In the genomic region with DNA sequence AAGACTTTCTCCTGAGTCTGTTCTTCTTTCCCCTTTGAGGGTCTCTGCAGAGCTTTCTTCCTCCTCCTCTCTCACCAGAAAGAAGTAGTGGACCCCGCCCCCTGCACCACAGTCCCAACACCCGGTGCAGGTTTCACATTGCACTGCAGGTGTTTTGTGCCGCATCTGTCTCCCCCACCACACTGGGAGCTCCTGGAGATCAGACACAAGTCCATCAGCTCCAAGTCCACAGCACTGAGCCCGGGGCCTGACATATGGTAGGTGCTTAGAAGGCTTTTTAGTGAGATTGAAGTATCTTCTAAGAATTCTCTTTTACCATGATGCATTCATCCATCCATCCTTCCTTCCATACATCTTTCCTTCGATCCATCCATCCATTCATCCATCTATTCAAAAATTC, we compare ENCODE assay signal across 15 cellular contexts. TPM values are rescaled to one million over a fixed set of nuclear protein-coding genes. Genes with fewer than 3 reads are reported as not detected.
DNase-seq lines count a peak whose midpoint lies in the region; ATAC-seq, FAIRE-seq and TF ChIP-seq lines count a peak whose summit lies in the region.
"Had no signal": no experiment of that assay in that cellular context is flagged by ENCODE, and none has a peak within 500 bp of the region (broad histone marks: within the 10 kb centered on the region; RNA-seq: fewer than 3 reads in every experiment).

No MANE protein-coding gene starts in this region.

- no peak overlapping the region for H4K91ac ChIP-seq in neuronal stem cell (ENCODE audit: low read depth, low read length, poor library complexity)

- no peaks in the 10 kb centered on the region for H3K27me3 ChIP-seq in astrocyte (ENCODE audit: insufficient read depth, low read length)
- no peaks in the 10 kb centered on the region for H3K27me3 ChIP-seq in neuronal stem cell (ENCODE audit: control insufficient read depth in 3 of 3, insufficient read depth in 3 of 3, low read depth in 1 of 3, low read length in 3 of 3)
- no peaks in the 10 kb centered on the region for H3K27me3 ChIP-seq in suprapubic skin

- no peak overlapping the region for H3K9ac ChIP-seq in astrocyte (ENCODE audit: low read length)
- no peak overlapping the region for H3K9ac ChIP-seq in neuronal stem cell (ENCODE audit: low read depth, low read length, poor library complexity)

- H3K36me3 Mint-ChIP-seq in astrocyte (ENCODE audit: low read depth, unreplicated experiment) = no peaks in the 10 kb centered on the region
- H3K36me3 Mint-ChIP-seq in activated CD4-positive, alpha-beta T cell treated with anti-CD3 and anti-CD28 coated beads for 36 hours (ENCODE audit: low read depth) = no peaks in the 10 kb centered on the region
- H3K36me3 Mint-ChIP-seq: CD14-positive monocyte had no signal

- peak overlapping the region; percentile 88 for H2AK5ac ChIP-seq in neuronal stem cell (ENCODE audit: low read depth, low read length)

- no peak for ATAC-seq in activated CD4-positive, alpha-beta T cell treated with anti-CD3 and anti-CD28 coated beads for 36 hours
- ATAC-seq: K562 had no signal

- peaks cover 1% of the 10 kb centered on the region for H3K9me3 Mint-ChIP-seq in astrocyte (ENCODE audit: unreplicated experiment)
- no peaks in the 10 kb centered on the region for H3K9me3 Mint-ChIP-seq in activated CD4-positive, alpha-beta T cell treated with anti-CD3 and anti-CD28 coated beads for 36 hours (ENCODE audit: low read depth)
- H3K9me3 Mint-ChIP-seq: CD14-positive monocyte had no signal

- H3K4me2 ChIP-seq in astrocyte (ENCODE audit: low read length) (peak overlapping the region; percentile 24), neuronal stem cell (ENCODE audit: insufficient read depth, low read length, poor library complexity, severe bottlenecking) (no peak overlapping the region)

- no peaks in the 10 kb centered on the region for H4K20me1 ChIP-seq in astrocyte (ENCODE audit: insufficient read depth, low read length)

- no peaks in the 10 kb centered on the region for H3K79me1 ChIP-seq in neuronal stem cell (ENCODE audit: low read depth, low read length)

- TF ChIP-seq EP300 in suprapubic skin (IDR thresholded peaks at IDR 0.05) = no peak

- H3K9me3 ChIP-seq in HEK293 (ENCODE audit: control insufficient read depth, insufficient read depth, low read depth, low read length) = no peaks in the 10 kb centered on the region
- no peaks in the 10 kb centered on the region for H3K9me3 ChIP-seq in astrocyte (ENCODE audit: insufficient read depth, low read depth, low read length)
- H3K9me3 ChIP-seq in neuronal stem cell (replicated peaks in 1 of 2; ENCODE audit: control insufficient read depth in 2 of 2, insufficient read depth in 1 of 2, low read depth in 1 of 2, low read length in 2 of 2) = no peaks in the 10 kb centered on the region
- H3K9me3 ChIP-seq in suprapubic skin = no peaks in the 10 kb centered on the region

- peaks cover 13% of the 10 kb centered on the region for H3K27me3 Mint-ChIP-seq in astrocyte (ENCODE audit: low read depth, unreplicated experiment)
- H3K27me3 Mint-ChIP-seq in activated CD4-positive, alpha-beta T cell treated with anti-CD3 and anti-CD28 coated beads for 36 hours = no peaks in the 10 kb centered on the region

- TF ChIP-seq CTCF in HEK293 (tag by site-specific recombination; IDR thresholded peaks at IDR 0.05) (no peak), astrocyte (IDR thresholded peaks at IDR 0.05; ENCODE audit: insufficient read depth, low read depth, low read length) (no peak), suprapubic skin (IDR thresholded peaks at IDR 0.05) (no peak)

- no peak for FAIRE-seq in astrocyte (lab: Jason Lieb, UNC)
- FAIRE-seq: K562 had no signal

- H2BK12ac ChIP-seq in neuronal stem cell (ENCODE audit: low read length) = no peak overlapping the region

- H3K36me3 ChIP-seq in HEK293 (ENCODE audit: control insufficient read depth in 2 of 2, insufficient read depth in 1 of 2, low read length in 2 of 2) (peaks cover 0 to 12% of the 10 kb centered on the region in 2 experiments; a peak in 1 of 3 replicates), astrocyte (ENCODE audit: insufficient read depth, low read length) (no peaks in the 10 kb centered on the region), neuronal stem cell (replicated peaks in 1 of 2; ENCODE audit: control insufficient read depth in 2 of 2, insufficient read depth in 2 of 2, low read length in 2 of 2) (peaks cover 0 to 64% of the 10 kb centered on the region in 2 donors), suprapubic skin (no peaks in the 10 kb centered on the region)

- H2AFZ ChIP-seq in astrocyte (ENCODE audit: low read depth, low read length) = no peak overlapping the region
- H2AFZ ChIP-seq in neuronal stem cell (ENCODE audit: low read length) = no peak overlapping the region

- POLR2A ChIA-PET in HEK293 (lab: Yijun Ruan, JAX) = interaction anchor here (1.0 to 1.2 kb wide), 2 partner anchors 10 to 64 kb away, joined by 3 to 4 read pairs; partner anchors contain the start of gene STRA6
- POLR2A ChIA-PET in activated CD4-positive, alpha-beta T cell treated with anti-CD3 and anti-CD28 coated beads for 36 hours (lab: Charles Lee) = no interaction called here

- WGBS in neuronal stem cell (ENCODE audit: extremely low coverage in 2 of 2, insufficient read length in 2 of 2, insufficient replicate concordance in 1 of 2), 2 donors = 100% methylated on average over 1 of the region's 5 CpGs
- WGBS in suprapubic skin = 73% methylated on average over 5 of the region's 5 CpGs

- H3K18ac ChIP-seq in neuronal stem cell (ENCODE audit: low read length) = no peak overlapping the region

- no peak overlapping the region for H3K27ac ChIP-seq in HEK293 (ENCODE audit: extremely low read depth, low read depth, low read length)
- peak overlapping the region; percentile 4 for H3K27ac ChIP-seq in astrocyte (ENCODE audit: low read depth, low read length)
- H3K27ac ChIP-seq in neuronal stem cell (replicated peaks; ENCODE audit: low read length) = no peak overlapping the region
- no peak overlapping the region for H3K27ac ChIP-seq in suprapubic skin

- H3K23ac ChIP-seq in neuronal stem cell (ENCODE audit: low read depth, low read length, poor library complexity) = no peak overlapping the region

- H2BK15ac ChIP-seq in neuronal stem cell (ENCODE audit: low read length) = peak overlapping the region; percentile 9

- peak overlapping the region; percentile 79 for H2BK5ac ChIP-seq in neuronal stem cell (ENCODE audit: low read length)

- H3K4me1 ChIP-seq in HEK293 (ENCODE audit: control insufficient read depth, insufficient read depth, low read length) = peaks cover 22% of the 10 kb centered on the region
- H3K4me1 ChIP-seq in astrocyte (ENCODE audit: insufficient read depth, low read length) = peaks cover 37% of the 10 kb centered on the region
- peaks cover 13% of the 10 kb centered on the region in 2 donors for H3K4me1 ChIP-seq in neuronal stem cell (ENCODE audit: control insufficient read depth in 2 of 2, insufficient read depth in 1 of 2, low read depth in 1 of 2, low read length in 2 of 2)
- H3K4me1 ChIP-seq in suprapubic skin = peaks cover 11% of the 10 kb centered on the region

- peaks cover 20% of the 10 kb centered on the region for H3K4me1 Mint-ChIP-seq in astrocyte (ENCODE audit: low read depth, unreplicated experiment)
- H3K4me1 Mint-ChIP-seq in activated CD4-positive, alpha-beta T cell treated with anti-CD3 and anti-CD28 coated beads for 36 hours = no peaks in the 10 kb centered on the region

- H2BK120ac ChIP-seq in neuronal stem cell (ENCODE audit: low read depth, low read length) = no peak overlapping the region

- no peak overlapping the region for H4K8ac ChIP-seq in neuronal stem cell (ENCODE audit: low read depth, low read length)

- TF ChIP-seq POLR2A in suprapubic skin (IDR thresholded peaks at IDR 0.05) = no peak

- intact Hi-C loops in activated CD4-positive, alpha-beta T cell treated with anti-CD3 and anti-CD28 coated beads for 36 hours (cut with DNase I, micrococcal nuclease) = no loop called here

- CTCF ChIA-PET in HEK293 (lab: Yijun Ruan, JAX) = interaction anchor here (1.1 to 3.5 kb wide), 2 partner anchors 64 to 115 kb away, joined by 4 to 15 read pairs; no protein-coding TSS in a partner anchor
- CTCF ChIA-PET in activated CD4-positive, alpha-beta T cell treated with anti-CD3 and anti-CD28 coated beads for 36 hours (lab: Charles Lee) = no interaction called here

- DNase-seq in COLO668 (lab: John Stamatoyannopoulos, UW; ENCODE audit: unreplicated experiment) (peak; percentile 23), astrocyte (ENCODE audit: low read depth) (no peak), neuronal stem cell (ENCODE audit: low spot score) (no peak), suprapubic skin (ENCODE audit: low spot score in 2 of 2) (no peak), NCI-H774 (lab: John Stamatoyannopoulos, UW) (no peak)
- no peak for DNase-seq in activated CD4-positive, alpha-beta T cell treated with anti-CD3 and anti-CD28 coated beads for 36 hours
- DNase-seq: AML-193, COR-L47, DMS153, NCI-H187, SIG-M5 had no signal

- H3K4me3 Mint-ChIP-seq in astrocyte (ENCODE audit: unreplicated experiment) = no peak overlapping the region
- no peak overlapping the region for H3K4me3 Mint-ChIP-seq in activated CD4-positive, alpha-beta T cell treated with anti-CD3 and anti-CD28 coated beads for 36 hours
- H3K4me3 Mint-ChIP-seq: CD14-positive monocyte had no signal

- no peaks in the 10 kb centered on the region for H3K79me2 ChIP-seq in astrocyte (ENCODE audit: insufficient read depth, low read length)

- no peak overlapping the region for H3K4ac ChIP-seq in neuronal stem cell (ENCODE audit: low read length)

- peak overlapping the region; percentile 55 for H3K27ac Mint-ChIP-seq in astrocyte (ENCODE audit: unreplicated experiment)
- no peak overlapping the region for H3K27ac Mint-ChIP-seq in activated CD4-positive, alpha-beta T cell treated with anti-CD3 and anti-CD28 coated beads for 36 hours

- no peak overlapping the region for H3K14ac ChIP-seq in neuronal stem cell (ENCODE audit: low read length)

- H3K4me3 ChIP-seq in HEK293 (ENCODE audit: low read depth, low read length) (no peak overlapping the region), astrocyte (ENCODE audit: insufficient read depth, low read depth, low read length) (no peak overlapping the region), neuronal stem cell (ENCODE audit: low read length in 2 of 2) (no peak overlapping the region), suprapubic skin (no peak overlapping the region)
- H3K4me3 ChIP-seq: K562 had no signal

RNA-seq across cellular contexts. Expression of gene STRA6, which starts 9.8 kb away (rescaled TPM):
- total RNA-seq in astrocyte (7.2 and 13.7 TPM in 2 replicates), suprapubic skin (under 1 TPM in 2 of 4 donors, not detected in 2; 0.26 to 0.39 TPM)
- 3.9 TPM for polyA plus RNA-seq in neuronal stem cell (2013, experiment 1 of 2)
- polyA plus RNA-seq in neuronal stem cell (2013, experiment 2 of 2) = 3.4 TPM
- not detected for total RNA-seq in activated CD4-positive, alpha-beta T cell treated with anti-CD3 and anti-CD28 coated beads for 36 hours
- polyA plus RNA-seq: CD14-positive monocyte had no signal

RNA-seq across cellular contexts. Expression of gene ISLR, which starts 19.2 kb away (rescaled TPM):
- total RNA-seq in astrocyte = 1.6 and 3.6 TPM in 2 replicates
- 0.56 TPM for polyA plus RNA-seq in neuronal stem cell (2013, experiment 1 of 2)
- polyA plus RNA-seq in neuronal stem cell (2013, experiment 2 of 2) = 0.73 TPM
- 10 to 100 TPM; 11.5 to 41.1 (median 18.1) TPM for total RNA-seq in suprapubic skin
- total RNA-seq in activated CD4-positive, alpha-beta T cell treated with anti-CD3 and anti-CD28 coated beads for 36 hours = not detected
- total RNA-seq: K562, NCI-H460 had no signal
- polyA plus RNA-seq: CD14-positive monocyte, K562 had no signal

RNA-seq across cellular contexts. Expression of gene CCDC33, which starts 43.4 kb away (rescaled TPM):
- total RNA-seq in astrocyte = 0.41 and 0.96 TPM in 2 replicates
- polyA plus RNA-seq in neuronal stem cell (2013, experiment 1 of 2) = 1.3 TPM
- 1.1 TPM for polyA plus RNA-seq in neuronal stem cell (2013, experiment 2 of 2)
- total RNA-seq in suprapubic skin = under 1 TPM in 1 of 4 donors, not detected in 3; 0.60 TPM
- not detected for total RNA-seq in activated CD4-positive, alpha-beta T cell treated with anti-CD3 and anti-CD28 coated beads for 36 hours
- total RNA-seq: NCI-H460 had no signal
- polyA plus RNA-seq: CD14-positive monocyte had no signal
